ENCODE assay signal across 7 cellular contexts in the genomic region with DNA sequence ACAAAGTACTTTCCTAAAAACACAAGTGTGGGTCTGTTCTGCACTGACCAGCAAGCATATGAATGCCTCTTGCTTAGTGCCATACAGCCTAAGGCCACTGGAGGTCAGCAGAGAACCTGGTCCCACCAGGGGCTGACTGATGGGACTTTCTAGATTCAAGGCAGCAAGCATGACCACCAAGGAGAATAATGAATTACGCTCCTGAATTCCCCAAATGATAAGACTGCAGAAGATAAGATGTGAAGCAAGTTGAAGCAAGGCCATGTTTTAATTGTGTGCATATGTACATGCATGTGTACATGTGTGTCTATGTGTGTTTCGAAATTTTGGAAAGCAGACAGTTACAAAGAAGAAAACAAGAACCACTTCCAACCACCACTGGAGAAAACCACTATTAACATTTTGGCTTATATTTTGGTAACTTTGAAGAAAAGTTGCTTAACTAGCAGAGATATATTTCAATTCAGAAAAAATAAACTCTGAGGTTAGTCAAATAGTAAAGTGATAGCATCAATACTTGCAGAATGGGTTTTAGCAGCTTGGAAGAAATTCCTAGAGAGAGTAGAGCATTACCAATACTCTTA.
A peak's percentile ranks its signal among the peaks of the same experiment; 100 is the strongest.
DNase-seq lines count a peak whose midpoint lies in the region; ATAC-seq, FAIRE-seq and TF ChIP-seq lines count a peak whose summit lies in the region.

No MANE protein-coding gene starts in this region.

- no peaks in the 10 kb centered on the region for H3K27me3 Mint-ChIP-seq in T-helper 17 cell

- peak overlapping the region; percentile 45 for H3K4me3 Mint-ChIP-seq in T-helper 17 cell

- peaks cover 10% of the 10 kb centered on the region for H3K4me1 Mint-ChIP-seq in T-helper 17 cell

- ATAC-seq in HG02571 (IDR thresholded peaks at IDR 0.05; ENCODE audit: unreplicated experiment) (peak; percentile 86), T-helper 17 cell (peak; percentile 98)

- TF ChIP-seq POLR2A in GM12891 (IDR thresholded peaks at IDR 0.05; ENCODE audit: low read depth, low read length) = no peak

- peak; percentile 96 for FAIRE-seq in GM12891 (lab: Jason Lieb, UNC)

- DNase-seq in GM12891 (ENCODE audit: insufficient read length, low spot score) (peak; percentile 12), NAMALWA (ENCODE audit: low spot score) (peak; percentile 87), T-helper 17 cell (peak; percentile 28 to 48 (median 29)), anterior cingulate cortex (lab: John Stamatoyannopoulos, UW) (peak in 47 of 58 donors; percentile 2 to 77 (median 37)), hepatic stellate cell (ENCODE audit: low spot score) (peak; percentile 44), skeletal muscle cell (ENCODE audit: low read depth) (peak; percentile 19)

- no peak overlapping the region for H3K4me3 ChIP-seq in skeletal muscle cell (ENCODE audit: low read depth, low read length)

- H3K36me3 Mint-ChIP-seq in T-helper 17 cell (ENCODE audit: low read depth) = no peaks in the 10 kb centered on the region

- H3K9me3 ChIP-seq in T-helper 17 cell (ENCODE audit: control insufficient read depth, low read length, poor library complexity, severe bottlenecking) = no peaks in the 10 kb centered on the region

- peak overlapping the region; percentile 51 for H3K27ac Mint-ChIP-seq in T-helper 17 cell

TF ChIP-seq in GM12891, 5 proteins besides CTCF, POLR2A, EP300 and RAD21:
- TF ChIP-seq SPI1 (IDR thresholded peaks at IDR 0.05; ENCODE audit: low read depth, low read length) (no peak), PAX5 (IDR thresholded peaks at IDR 0.05; ENCODE audit: insufficient read depth, low read length, severe bottlenecking) (peak; percentile 94), TAF1 (IDR thresholded peaks at IDR 0.05; ENCODE audit: low read depth, low read length) (no peak), POU2F2 (IDR thresholded peaks at IDR 0.05; ENCODE audit: low read depth, low read length) (no peak), POLR2AphosphoS5 (IDR thresholded peaks at IDR 0.05; ENCODE audit: low read depth, low read length) (no peak)

Comparison
In these comparisons a context has a peak if more than half of its experiments do, and no peak if none do; other contexts are left out.
1. DNase-seq: peak in every context shown above with its lines; median percentile 87 in NAMALWA; 44 in hepatic stellate cell; 37 in anterior cingulate cortex; 29 in T-helper 17 cell; 19 in skeletal muscle cell; 12 in GM12891.